Comparison of ENCODE assay signal across 30 cellular contexts in genomic region chr4:5701971-5702370, GRCh38.
"Had no signal": no experiment of that assay in that cellular context is flagged by ENCODE, and none has a peak within 500 bp of the region (broad histone marks: within the 10 kb centered on the region; RNA-seq: fewer than 3 reads in every experiment).

No MANE protein-coding gene starts in this region.

- H3K9me3 Mint-ChIP-seq: activated B cell treated with CpG ODN at 0.5 μM for 24 hours had no signal

- H3K27ac ChIP-seq: adrenal gland, body of pancreas, esophagus muscularis mucosa, heart left ventricle, WERI-Rb-1 had no signal

- H3K36me3 ChIP-seq: adrenal gland, WERI-Rb-1 had no signal

- H3K4me3 ChIP-seq: adrenal gland, body of pancreas, esophagus muscularis mucosa, heart left ventricle had no signal

- H3K27ac Mint-ChIP-seq: activated B cell treated with CpG ODN at 0.5 μM for 24 hours; activated CD8-positive, alpha-beta T cell treated with anti-CD3 and anti-CD28 coated beads for 36 hours; activated naive CD4-positive, alpha-beta T cell treated with anti-CD3 and anti-CD28 coated beads, Interleukin-2, amount 10 ng/mL, durations not matched to agents 7 days and 5 days; activated naive CD4-positive, alpha-beta T cell treated with anti-CD3 and anti-CD28 coated beads, Interleukin-2, amount 50 U/mL, for 72 hours; activated T-helper 17 cell treated with anti-CD3 and anti-CD28 coated beads, Interleukin-2, amount 50 U/mL, for 72 hours; effector memory CD8-positive, alpha-beta T cell; T-helper 17 cell; T-helper 2 cell treated with Interferon-gamma antibody and Interleukin-4, amounts not matched to agents 5 μg/mL and 100 μg/mL, for 36 hours had no signal

- H3K4me3 Mint-ChIP-seq: activated B cell treated with CpG ODN at 0.5 μM for 24 hours; activated CD8-positive, alpha-beta T cell treated with anti-CD3 and anti-CD28 coated beads for 36 hours; activated naive CD4-positive, alpha-beta T cell treated with anti-CD3 and anti-CD28 coated beads, Interleukin-2, amount 10 ng/mL, durations not matched to agents 7 days and 5 days; activated T-cell treated with anti-CD3 and anti-CD28 coated beads, Interleukin-2, amount 50 U/mL, for 4 hours; activated T-helper 17 cell treated with anti-CD3 and anti-CD28 coated beads, Interleukin-2, amount 50 U/mL, for 72 hours; effector memory CD8-positive, alpha-beta T cell; T-helper 17 cell; T-helper 2 cell treated with Interferon-gamma antibody and Interleukin-4, amounts not matched to agents 5 μg/mL and 100 μg/mL, for 36 hours had no signal

- H3K27me3 ChIP-seq: adrenal gland, body of pancreas, esophagus muscularis mucosa had no signal

- H3K9me3 ChIP-seq: adrenal gland, body of pancreas, esophagus muscularis mucosa, heart left ventricle had no signal

- H3K4me1 ChIP-seq: adrenal gland had no signal

- DNase-seq: activated B cell treated with CpG ODN at 0.5 μM for 24 hours; activated CD4-positive, alpha-beta T cell treated with anti-CD3 and anti-CD28 coated beads for 48 hours; activated CD4-positive, alpha-beta T cell treated with anti-CD3 and anti-CD28 coated beads, Interleukin-2, amount 50 U/mL, for 1 hour; activated CD4-positive, alpha-beta T cell treated with anti-CD3 and anti-CD28 coated beads, Interleukin-2, amount 50 U/mL, for 48 hours; activated CD8-positive, alpha-beta memory T cell treated with anti-CD3 and anti-CD28 coated beads for 24 hours; activated CD8-positive, alpha-beta T cell treated with anti-CD3 and anti-CD28 coated beads for 36 hours; activated gamma-delta T cell; activated naive CD4-positive, alpha-beta T cell; activated naive CD4-positive, alpha-beta T cell treated with anti-CD3 and anti-CD28 coated beads, Interleukin-2, amount 10 ng/mL, durations not matched to agents 7 days and 5 days; activated T-cell treated with anti-CD3 and anti-CD28 coated beads, Interleukin-2, amount 50 U/mL, for 4 hours; adrenal gland; amygdala; aorta; body of pancreas; caudate nucleus; cortex of kidney; dermis blood vessel endothelial cell; effector CD4-positive, alpha-beta T cell; effector memory CD8-positive, alpha-beta T cell; erythroblast; foreskin melanocyte; heart left ventricle; T-helper 1 cell; T-helper 17 cell; T1000; WERI-Rb-1 had no signal

- H3K36me3 Mint-ChIP-seq: activated naive CD4-positive, alpha-beta T cell treated with anti-CD3 and anti-CD28 coated beads, Interleukin-2, amount 10 ng/mL, durations not matched to agents 7 days and 5 days had no signal

- H3K4me1 Mint-ChIP-seq: activated naive CD4-positive, alpha-beta T cell treated with anti-CD3 and anti-CD28 coated beads, Interleukin-2, amount 10 ng/mL, durations not matched to agents 7 days and 5 days had no signal
